ENCODE assay signal across 21 cellular contexts in genomic region chr1:150126811-150127210, GRCh38.
"Had no signal": no experiment of that assay in that cellular context is flagged by ENCODE, and none has a peak within 500 bp of the region (broad histone marks: within the 10 kb centered on the region; RNA-seq: fewer than 3 reads in every experiment).

No MANE protein-coding gene starts in this region.

- H3K27ac ChIP-seq: HL-60, KMS-11, RWPE1 had no signal

- H3K36me3 ChIP-seq: MG63 had no signal

- DNase-seq: Kasumi-1, MG63, NCI-H1092, NCI-H1436, NCI-H187, NCI-H2029, NCI-H2081 treated with DMSO at 0.1 percent for 48 hours, NCI-H2171, NCI-H226, NCI-H446, NCI-H510A, NCI-H524 treated with DMSO at 0.1 percent for 48 hours, NCI-H69, NCI-H774, SHP77 had no signal

- H3K27me3 ChIP-seq: MG63 had no signal

- H3K27ac Mint-ChIP-seq: IgD-negative memory B cell had no signal

- H3K27me3 Mint-ChIP-seq: IgD-negative memory B cell had no signal

- H3K4me2 ChIP-seq: KMS-11 had no signal

- H3K4me3 ChIP-seq: K562, MG63 had no signal

- H3K4me3 Mint-ChIP-seq: IgD-negative memory B cell had no signal

- H3K9ac ChIP-seq: KMS-11 had no signal

- H3K9me3 ChIP-seq: MG63 had no signal

- ATAC-seq: K562, Panc1 had no signal
